15 cellular contexts compared by ENCODE assay signal in genomic region chr20:43655937-43656336, GRCh38. TPM values are rescaled to one million over a fixed set of nuclear protein-coding genes. Genes with fewer than 3 reads are reported as not detected.
A peak's percentile ranks its signal among the peaks of the same experiment; 100 is the strongest.
DNase-seq lines count a peak whose midpoint lies in the region; ATAC-seq, FAIRE-seq and TF ChIP-seq lines count a peak whose summit lies in the region.
"Had no signal": no experiment of that assay in that cellular context is flagged by ENCODE, and none has a peak within 500 bp of the region (broad histone marks: within the 10 kb centered on the region; RNA-seq: fewer than 3 reads in every experiment).

No MANE protein-coding gene starts in this region.

- no peaks in the 10 kb centered on the region for H3K9me3 ChIP-seq in astrocyte (ENCODE audit: insufficient read depth, low read depth, low read length)
- H3K9me3 ChIP-seq in neural progenitor cell (ENCODE audit: low read depth): no peaks in the 10 kb centered on the region
- H3K9me3 ChIP-seq: testis had no signal

- ATAC-seq in activated T-cell treated with anti-CD3 and anti-CD28 coated beads, Interleukin-2, amount 50 U/mL, for 4 hours: no peak
- ATAC-seq in GM19397 (IDR thresholded peaks at IDR 0.05; ENCODE audit: unreplicated experiment) (no peak), GM18907 (IDR thresholded peaks at IDR 0.05; ENCODE audit: unreplicated experiment) (no peak)

- H3K4me1 Mint-ChIP-seq in activated T-cell treated with anti-CD3 and anti-CD28 coated beads, Interleukin-2, amount 50 U/mL, for 4 hours (ENCODE audit: low read depth): peaks cover 13% of the 10 kb centered on the region
- H3K4me1 Mint-ChIP-seq in astrocyte (ENCODE audit: low read depth, unreplicated experiment) (no peaks in the 10 kb centered on the region), neural progenitor cell (peaks cover 10% of the 10 kb centered on the region)

- H3F3A ChIP-seq in neural progenitor cell (ENCODE audit: low read depth): no peaks in the 10 kb centered on the region

- FAIRE-seq in astrocyte (lab: Jason Lieb, UNC): no peak
- FAIRE-seq: islet of Langerhans had no signal

- no peak for DNase-seq in activated T-cell treated with anti-CD3 and anti-CD28 coated beads, Interleukin-2, amount 50 U/mL, for 4 hours
- no peak for DNase-seq in activated T-cell treated with anti-CD3 and anti-CD28 coated beads, Interleukin-2, amount 50 U/mL, for 1 hour
- peak; percentile 2 for DNase-seq in NAMALWA (ENCODE audit: low spot score)
- no peak for DNase-seq in astrocyte (ENCODE audit: low read depth)
- DNase-seq in neural progenitor cell (ENCODE audit: low spot score): no peak
- no peak for DNase-seq in inferior parietal cortex (ENCODE audit: extremely low spot score)
- DNase-seq: activated CD4-positive, alpha-beta T cell treated with anti-CD3 and anti-CD28 coated beads for 1 hour; cerebellar nuclear complex; midbrain; MV-4-11; stimulated activated CD4-positive, alpha-beta T cell treated with anti-CD3 and anti-CD28 coated beads, Interleukin-12 subunit alpha, Interleukin-12 subunit beta, amount 100 ng/mL, for 4 hours; testis had no signal

- H3K36me3 ChIP-seq in astrocyte (ENCODE audit: insufficient read depth, low read length) (no peaks in the 10 kb centered on the region), neural progenitor cell (no peaks in the 10 kb centered on the region)

- H3K9me3 Mint-ChIP-seq in activated T-cell treated with anti-CD3 and anti-CD28 coated beads, Interleukin-2, amount 50 U/mL, for 4 hours: no peaks in the 10 kb centered on the region
- no peaks in the 10 kb centered on the region for H3K9me3 Mint-ChIP-seq in astrocyte (ENCODE audit: unreplicated experiment)
- no peaks in the 10 kb centered on the region for H3K9me3 Mint-ChIP-seq in neural progenitor cell

- H3K36me3 Mint-ChIP-seq in activated T-cell treated with anti-CD3 and anti-CD28 coated beads, Interleukin-2, amount 50 U/mL, for 4 hours (ENCODE audit: insufficient read depth): no peaks in the 10 kb centered on the region
- no peaks in the 10 kb centered on the region for H3K36me3 Mint-ChIP-seq in astrocyte (ENCODE audit: low read depth, unreplicated experiment)
- no peaks in the 10 kb centered on the region for H3K36me3 Mint-ChIP-seq in neural progenitor cell

- H3K4me1 ChIP-seq in astrocyte (ENCODE audit: insufficient read depth, low read length) (peaks cover 4% of the 10 kb centered on the region), neural progenitor cell (no peaks in the 10 kb centered on the region)
- H3K4me1 ChIP-seq: testis had no signal

- H4K20me1 ChIP-seq in astrocyte (ENCODE audit: insufficient read depth, low read length) (no peaks in the 10 kb centered on the region), neural progenitor cell (ENCODE audit: low read depth) (no peaks in the 10 kb centered on the region)

- H3K79me2 ChIP-seq in astrocyte (ENCODE audit: insufficient read depth, low read length) (no peaks in the 10 kb centered on the region), neural progenitor cell (ENCODE audit: low read depth) (no peaks in the 10 kb centered on the region)

- H3K27me3 Mint-ChIP-seq in activated T-cell treated with anti-CD3 and anti-CD28 coated beads, Interleukin-2, amount 50 U/mL, for 4 hours (ENCODE audit: low read depth): no peaks in the 10 kb centered on the region
- peaks cover 3% of the 10 kb centered on the region for H3K27me3 Mint-ChIP-seq in astrocyte (ENCODE audit: low read depth, unreplicated experiment)
- H3K27me3 Mint-ChIP-seq in neural progenitor cell (ENCODE audit: insufficient read depth, low read depth): peaks cover 8% of the 10 kb centered on the region

- peak overlapping the region; percentile 91 for H3K4me3 Mint-ChIP-seq in activated T-cell treated with anti-CD3 and anti-CD28 coated beads, Interleukin-2, amount 50 U/mL, for 4 hours
- H3K4me3 Mint-ChIP-seq in astrocyte (ENCODE audit: unreplicated experiment) (peak overlapping the region; percentile 78), neural progenitor cell (peak overlapping the region; percentile 92)

- H3K4me2 ChIP-seq in astrocyte (ENCODE audit: low read length): no peak overlapping the region
- no peak overlapping the region for H3K4me2 ChIP-seq in neural progenitor cell

- no peak overlapping the region for H3K4me3 ChIP-seq in astrocyte (ENCODE audit: insufficient read depth, low read depth, low read length)
- peak overlapping the region; percentile 75 for H3K4me3 ChIP-seq in neural progenitor cell

- no peak overlapping the region for H3K27ac Mint-ChIP-seq in astrocyte (ENCODE audit: unreplicated experiment)
- no peak overlapping the region for H3K27ac Mint-ChIP-seq in neural progenitor cell

- H3K9ac ChIP-seq in astrocyte (ENCODE audit: low read length) (no peak overlapping the region), neural progenitor cell (no peak overlapping the region)

- no peak overlapping the region for H3K27ac ChIP-seq in astrocyte (ENCODE audit: low read depth, low read length)
- no peak overlapping the region for H3K27ac ChIP-seq in neural progenitor cell
- H3K27ac ChIP-seq: testis had no signal

- no peak overlapping the region for H2AFZ ChIP-seq in astrocyte (ENCODE audit: low read depth, low read length)
- no peak overlapping the region for H2AFZ ChIP-seq in neural progenitor cell (replicated peaks)

- TF ChIP-seq CTCF in astrocyte (IDR thresholded peaks at IDR 0.05; ENCODE audit: insufficient read depth, low read depth, low read length) (no peak), neural progenitor cell (IDR thresholded peaks at IDR 0.05) (no peak)

- H3K27me3 ChIP-seq in astrocyte (ENCODE audit: insufficient read depth, low read length) (no peaks in the 10 kb centered on the region), neural progenitor cell (no peaks in the 10 kb centered on the region)
- H3K27me3 ChIP-seq: testis had no signal

RNA-seq across cellular contexts. Expression of gene MYBL2, which starts 11.0 kb away (rescaled TPM):
- 10 to 100 TPM; 19.8 to 26.2 (median 23.0) TPM for total RNA-seq in activated T-cell treated with anti-CD3 and anti-CD28 coated beads, Interleukin-2, amount 50 U/mL, for 4 hours
- total RNA-seq in astrocyte: 3.0 and 6.2 TPM in 2 replicates
- total RNA-seq in neural progenitor cell (ENCODE audit: low replicate concordance): 28.8 and 62.5 TPM in 2 replicates
